Comparison of ENCODE assay signal across 8 cellular contexts in the genomic region with DNA sequence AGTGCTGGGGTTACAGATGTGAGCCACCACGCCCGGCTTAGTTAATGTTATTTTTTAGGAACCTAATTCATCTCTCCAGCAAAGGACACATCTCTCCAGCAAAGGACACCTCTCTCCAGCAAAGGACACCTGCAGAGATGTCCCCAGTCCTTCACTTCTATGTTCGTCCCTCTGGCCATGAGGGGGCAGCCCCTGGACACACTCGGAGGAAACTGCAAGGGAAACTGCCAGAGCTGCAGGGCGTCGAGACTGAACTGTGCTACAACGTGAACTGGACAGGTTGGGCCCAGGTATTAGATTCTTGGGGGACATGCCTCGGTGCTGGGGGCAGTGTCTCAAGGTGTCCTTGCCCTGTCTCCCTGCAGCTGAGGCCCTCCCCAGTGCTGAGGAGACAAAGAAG.
DNase-seq lines count a peak whose midpoint lies in the region; ATAC-seq and TF ChIP-seq lines count a peak whose summit lies in the region.
"Had no signal": no experiment of that assay in that cellular context is flagged by ENCODE, and none has a peak within 500 bp of the region (broad histone marks: within the 10 kb centered on the region; RNA-seq: fewer than 3 reads in every experiment).

No MANE protein-coding gene starts in this region.

- H3K4me3 Mint-ChIP-seq in activated naive CD8-positive, alpha-beta T cell treated with anti-CD3 and anti-CD28 coated beads, Interleukin-2, amount 50 U/mL, for 24 hours: no peak overlapping the region
- H3K4me3 Mint-ChIP-seq: effector memory CD8-positive, alpha-beta T cell had no signal

- H3K4me1 Mint-ChIP-seq in activated naive CD8-positive, alpha-beta T cell treated with anti-CD3 and anti-CD28 coated beads, Interleukin-2, amount 50 U/mL, for 24 hours: peaks cover 18% of the 10 kb centered on the region

- H3K27me3 Mint-ChIP-seq in activated naive CD8-positive, alpha-beta T cell treated with anti-CD3 and anti-CD28 coated beads, Interleukin-2, amount 50 U/mL, for 24 hours: peaks cover 4% of the 10 kb centered on the region
- H3K27me3 Mint-ChIP-seq: effector memory CD8-positive, alpha-beta T cell had no signal

- no peak overlapping the region for H3K4me3 ChIP-seq in epithelial cell of esophagus (ENCODE audit: low read length)

- H3K27ac Mint-ChIP-seq in activated naive CD8-positive, alpha-beta T cell treated with anti-CD3 and anti-CD28 coated beads, Interleukin-2, amount 50 U/mL, for 24 hours: no peak overlapping the region
- H3K27ac Mint-ChIP-seq: effector memory CD8-positive, alpha-beta T cell had no signal

- peak; percentile 35 for TF ChIP-seq CTCF in epithelial cell of esophagus (IDR thresholded peaks at IDR 0.05; ENCODE audit: insufficient read depth, low read depth, low read length, missing control alignments)

- DNase-seq in NCI-H82 (lab: John Stamatoyannopoulos, UW) (peak; percentile 22), NCI-H82 treated with DMSO at 0.1 percent for 48 hours (lab: John Stamatoyannopoulos, UW; ENCODE audit: unreplicated experiment) (no peak), epithelial cell of esophagus (ENCODE audit: low read depth) (peak; percentile 33), superior temporal gyrus (ENCODE audit: extremely low spot score) (peak; percentile 16), NCI-H2081 treated with DMSO at 0.1 percent for 48 hours (lab: John Stamatoyannopoulos, UW) (no peak)
- DNase-seq in activated naive CD8-positive, alpha-beta T cell treated with anti-CD3 and anti-CD28 coated beads, Interleukin-2, amount 50 U/mL, for 24 hours: no peak
- DNase-seq: effector memory CD8-positive, alpha-beta T cell; KG1 had no signal

- ATAC-seq in activated naive CD8-positive, alpha-beta T cell treated with anti-CD3 and anti-CD28 coated beads, Interleukin-2, amount 50 U/mL, for 24 hours: no peak
- ATAC-seq: effector memory CD8-positive, alpha-beta T cell had no signal

- no peaks in the 10 kb centered on the region for H3K9me3 Mint-ChIP-seq in activated naive CD8-positive, alpha-beta T cell treated with anti-CD3 and anti-CD28 coated beads, Interleukin-2, amount 50 U/mL, for 24 hours
- H3K9me3 Mint-ChIP-seq: effector memory CD8-positive, alpha-beta T cell had no signal

- H3K36me3 Mint-ChIP-seq in activated naive CD8-positive, alpha-beta T cell treated with anti-CD3 and anti-CD28 coated beads, Interleukin-2, amount 50 U/mL, for 24 hours (ENCODE audit: low read depth): peaks cover 47% of the 10 kb centered on the region

Comparison
In these comparisons a context has a peak if more than half of its experiments do, and no peak if none do; other contexts are left out.
1. DNase-seq: peak in NCI-H82 (single experiment), epithelial cell of esophagus (single experiment) and superior temporal gyrus (single experiment); none in NCI-H82 treated with DMSO at 0.1 percent for 48 hours (single experiment), activated naive CD8-positive, alpha-beta T cell treated with anti-CD3 and anti-CD28 coated beads, Interleukin-2, amount 50 U/mL, for 24 hours (single experiment) and NCI-H2081 treated with DMSO at 0.1 percent for 48 hours (single experiment).